In genomic region chr3:69385723-69386483, GRCh38 we compare ENCODE assay signal across 8 cellular contexts. TPM values are rescaled to one million over a fixed set of nuclear protein-coding genes. Genes with fewer than 3 reads are reported as not detected.
DNase-seq lines count a peak whose midpoint lies in the region; ATAC-seq and TF ChIP-seq lines count a peak whose summit lies in the region.

Gene FRMD4B, minus strand, starts transcription at chr3:69386088. Its CDS starts 99 bp downstream, at chr3:69385989.

- DNase-seq in Caco-2 (peak; percentile 59 to 82), erythroblast (lab: John Stamatoyannopoulos, UW) (peak; percentile 3 to 9), NCI-H146 treated with DMSO at 0.1 percent for 48 hours (lab: John Stamatoyannopoulos, UW; ENCODE audit: unreplicated experiment) (no peak)
- peak; percentile 49 for DNase-seq in activated CD8-positive, alpha-beta memory T cell treated with anti-CD3 and anti-CD28 coated beads, Interleukin-2, amount 10 ng/mL, durations not matched to agents 7 days and 5 days

- POLR2A ChIA-PET in Caco-2 (lab: Charles Lee) = no interaction called here

- CTCF ChIA-PET in Caco-2 (lab: Charles Lee) = interaction anchor here (0.6 to 1.9 kb wide), 13 partner anchors 9 to 265 kb away, joined by 3 to 9 read pairs (median 3); no protein-coding TSS in a partner anchor
- CTCF ChIA-PET in activated CD8-positive, alpha-beta memory T cell treated with anti-CD3 and anti-CD28 coated beads, Interleukin-2, amount 10 ng/mL, durations not matched to agents 7 days and 5 days (lab: Charles Lee) = interaction anchor here (1.1 to 2.0 kb wide), 6 partner anchors 17 to 267 kb away, joined by 3 to 10 read pairs (median 5); no protein-coding TSS in a partner anchor

- peak; percentile 55 for ATAC-seq in HG03432 (IDR thresholded peaks at IDR 0.05; ENCODE audit: unreplicated experiment)
- peak; percentile 70 for ATAC-seq in activated CD8-positive, alpha-beta memory T cell treated with anti-CD3 and anti-CD28 coated beads, Interleukin-2, amount 10 ng/mL, durations not matched to agents 7 days and 5 days
- ATAC-seq in HG03159 (IDR thresholded peaks at IDR 0.05; ENCODE audit: unreplicated experiment) = no peak

- H3K9me3 Mint-ChIP-seq in Caco-2 (ENCODE audit: unreplicated experiment) = no peaks in the 10 kb centered on the region
- H3K9me3 Mint-ChIP-seq in activated CD8-positive, alpha-beta memory T cell treated with anti-CD3 and anti-CD28 coated beads, Interleukin-2, amount 10 ng/mL, durations not matched to agents 7 days and 5 days (ENCODE audit: low read depth) = no peaks in the 10 kb centered on the region
- no peaks in the 10 kb centered on the region for H3K9me3 Mint-ChIP-seq in stimulated activated naive CD8-positive, alpha-beta T cell treated with anti-CD3 and anti-CD28 coated beads, Interleukin-15, Interleukin-2, amounts not matched to agents 100 ng/mL and 50 ng/mL, for 24 hours

- H3K36me3 ChIP-seq in Caco-2 (ENCODE audit: control insufficient read depth, insufficient read depth, low read length) (no peaks in the 10 kb centered on the region), mesodermal cell (ENCODE audit: control insufficient read depth, insufficient read depth, low read length) (no peaks in the 10 kb centered on the region)

- intact Hi-C loops in Caco-2 (cut with micrococcal nuclease; ENCODE audit: unreplicated experiment) = loop anchor here (1.0 kb wide), 2 partner anchors 62 to 225 kb away; no protein-coding TSS in a partner anchor

- peaks cover 1% of the 10 kb centered on the region; the same call in 1 of the 2 replicates for H3K27me3 ChIP-seq in Caco-2 (replicated peaks; ENCODE audit: control insufficient read depth, insufficient read depth, low read length)

- H3K27ac ChIP-seq in mesodermal cell (ENCODE audit: low read depth, low read length, severe bottlenecking) = no peak within 1 kb of the TSS

- H3K36me3 Mint-ChIP-seq in Caco-2 (ENCODE audit: insufficient read depth, unreplicated experiment) = no peaks in the 10 kb centered on the region
- H3K36me3 Mint-ChIP-seq in activated CD8-positive, alpha-beta memory T cell treated with anti-CD3 and anti-CD28 coated beads, Interleukin-2, amount 10 ng/mL, durations not matched to agents 7 days and 5 days = no peaks in the 10 kb centered on the region
- no peaks in the 10 kb centered on the region for H3K36me3 Mint-ChIP-seq in stimulated activated naive CD8-positive, alpha-beta T cell treated with anti-CD3 and anti-CD28 coated beads, Interleukin-15, Interleukin-2, amounts not matched to agents 100 ng/mL and 50 ng/mL, for 24 hours (ENCODE audit: low read depth)

- peak within 1 kb of the TSS; percentile 46 for H3K4me3 ChIP-seq in Caco-2 (ENCODE audit: low read depth, low read length)
- peak within 1 kb of the TSS; percentile 24 for H3K4me3 ChIP-seq in mesodermal cell (ENCODE audit: extremely low read depth, insufficient read depth, low read length, poor library complexity, severe bottlenecking)

- no peak for TF ChIP-seq POLR2A in erythroblast (IDR thresholded peaks at IDR 0.05; ENCODE audit: low read length)

- H3K27me3 Mint-ChIP-seq in Caco-2 (ENCODE audit: insufficient read depth, unreplicated experiment) = no peaks in the 10 kb centered on the region
- peaks cover 81% of the 10 kb centered on the region for H3K27me3 Mint-ChIP-seq in activated CD8-positive, alpha-beta memory T cell treated with anti-CD3 and anti-CD28 coated beads, Interleukin-2, amount 10 ng/mL, durations not matched to agents 7 days and 5 days
- peaks cover 58% of the 10 kb centered on the region for H3K27me3 Mint-ChIP-seq in stimulated activated naive CD8-positive, alpha-beta T cell treated with anti-CD3 and anti-CD28 coated beads, Interleukin-15, Interleukin-2, amounts not matched to agents 100 ng/mL and 50 ng/mL, for 24 hours

- peak within 1 kb of the TSS; percentile 76 for H3K4me3 Mint-ChIP-seq in Caco-2 (ENCODE audit: unreplicated experiment)
- H3K4me3 Mint-ChIP-seq in activated CD8-positive, alpha-beta memory T cell treated with anti-CD3 and anti-CD28 coated beads, Interleukin-2, amount 10 ng/mL, durations not matched to agents 7 days and 5 days = peak within 1 kb of the TSS; percentile 43
- peak within 1 kb of the TSS; percentile 73 for H3K4me3 Mint-ChIP-seq in stimulated activated naive CD8-positive, alpha-beta T cell treated with anti-CD3 and anti-CD28 coated beads, Interleukin-15, Interleukin-2, amounts not matched to agents 100 ng/mL and 50 ng/mL, for 24 hours

- no peak within 1 kb of the TSS for H3K27ac Mint-ChIP-seq in Caco-2 (ENCODE audit: unreplicated experiment)
- no peak within 1 kb of the TSS for H3K27ac Mint-ChIP-seq in activated CD8-positive, alpha-beta memory T cell treated with anti-CD3 and anti-CD28 coated beads, Interleukin-2, amount 10 ng/mL, durations not matched to agents 7 days and 5 days
- no peak within 1 kb of the TSS for H3K27ac Mint-ChIP-seq in stimulated activated naive CD8-positive, alpha-beta T cell treated with anti-CD3 and anti-CD28 coated beads, Interleukin-15, Interleukin-2, amounts not matched to agents 100 ng/mL and 50 ng/mL, for 24 hours

- peaks cover 5% of the 10 kb centered on the region; the same call in 1 of the 2 replicates for H3K4me1 ChIP-seq in Caco-2
- H3K4me1 ChIP-seq in mesodermal cell (ENCODE audit: control insufficient read depth, insufficient read depth, low read length, poor library complexity, severe bottlenecking) = peaks cover 11% of the 10 kb centered on the region

- no TSS peak for BruUV-seq in Caco-2 (replicated peaks; lab: Mats Ljungman, UMichigan)

- TF ChIP-seq CTCF in Caco-2 (IDR thresholded peaks at IDR 0.05; ENCODE audit: insufficient read depth in 1 of 2, low read depth in 1 of 2, low read length in 1 of 2, severe bottlenecking in 1 of 2, unreplicated experiment in 1 of 2) = peak in 1 of 2 experiments; percentile 78

- H3K9me3 ChIP-seq in Caco-2 = no peaks in the 10 kb centered on the region
- H3K9me3 ChIP-seq in mesodermal cell (ENCODE audit: control insufficient read depth, low read length) = no peaks in the 10 kb centered on the region

- WGBS in mesodermal cell (ENCODE audit: insufficient coverage in 2 of 2), 2 experiments = 2 to 4% methylated on average over 50 to 57 of the region's 64 CpGs

- no peaks in the 10 kb centered on the region for H3K4me1 Mint-ChIP-seq in Caco-2 (ENCODE audit: low read depth, unreplicated experiment)
- H3K4me1 Mint-ChIP-seq in activated CD8-positive, alpha-beta memory T cell treated with anti-CD3 and anti-CD28 coated beads, Interleukin-2, amount 10 ng/mL, durations not matched to agents 7 days and 5 days = peaks cover 11% of the 10 kb centered on the region
- H3K4me1 Mint-ChIP-seq in stimulated activated naive CD8-positive, alpha-beta T cell treated with anti-CD3 and anti-CD28 coated beads, Interleukin-15, Interleukin-2, amounts not matched to agents 100 ng/mL and 50 ng/mL, for 24 hours (ENCODE audit: low read depth) = peaks cover 13% of the 10 kb centered on the region

RNA-seq across cellular contexts. Expression of gene FRMD4B, which starts in this region (rescaled TPM):
- 43.2 and 47.5 TPM in 2 replicates for total RNA-seq in Caco-2 (2022)
- total RNA-seq in activated CD8-positive, alpha-beta memory T cell treated with anti-CD3 and anti-CD28 coated beads, Interleukin-2, amount 10 ng/mL, durations not matched to agents 7 days and 5 days = 10 to 100 TPM; 55.8 to 68.2 TPM
- 42.1 TPM for polyA plus RNA-seq in mesodermal cell (2013, experiment 1 of 2)
- 41.6 TPM for polyA plus RNA-seq in mesodermal cell (2013, experiment 2 of 2)
